ENCODE assay signal across 15 cellular contexts in the genomic region with DNA sequence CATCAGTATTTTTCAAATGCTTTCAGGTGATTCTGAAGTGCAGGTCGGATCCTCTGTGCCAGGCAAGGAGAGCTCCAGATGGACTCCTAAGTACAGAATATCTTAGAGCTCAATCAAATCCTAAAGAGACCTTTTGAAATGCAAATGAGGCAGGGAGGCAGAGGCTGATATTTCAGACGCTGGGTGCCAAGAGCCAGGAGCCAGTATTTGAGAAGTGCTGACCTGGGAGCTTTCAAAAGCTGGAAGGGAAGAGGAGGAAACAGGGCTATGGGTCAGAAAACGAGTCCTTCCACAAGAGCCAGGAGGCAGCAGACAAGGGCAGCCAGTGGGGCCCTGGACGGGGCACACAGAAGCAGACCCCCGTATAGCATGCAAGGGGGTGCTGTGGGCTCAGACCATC. TPM values are rescaled to one million over a fixed set of nuclear protein-coding genes. Genes with fewer than 3 reads are reported as not detected.
DNase-seq lines count a peak whose midpoint lies in the region; ATAC-seq and TF ChIP-seq lines count a peak whose summit lies in the region.
"Had no signal": no experiment of that assay in that cellular context is flagged by ENCODE, and none has a peak within 500 bp of the region (broad histone marks: within the 10 kb centered on the region; RNA-seq: fewer than 3 reads in every experiment).

No MANE protein-coding gene starts in this region.

- H3K4me3 Mint-ChIP-seq in memory B cell, result no peak overlapping the region
- H3K4me3 Mint-ChIP-seq: activated naive CD8-positive, alpha-beta T cell had no signal

- TF ChIP-seq POLR2A in heart left ventricle (IDR thresholded peaks at IDR 0.05) (no peak), vagina (IDR thresholded peaks at IDR 0.05) (no peak), gastrocnemius medialis (IDR thresholded peaks at IDR 0.05) (no peak)

- H3K9me3 ChIP-seq in heart left ventricle, result no peaks in the 10 kb centered on the region
- H3K9me3 ChIP-seq in vagina, result no peaks in the 10 kb centered on the region
- no peaks in the 10 kb centered on the region for H3K9me3 ChIP-seq in gastrocnemius medialis
- H3K9me3 ChIP-seq: SJCRH30 had no signal

- peak overlapping the region; percentile 68 for H3K27ac Mint-ChIP-seq in memory B cell
- H3K27ac Mint-ChIP-seq: activated naive CD8-positive, alpha-beta T cell had no signal

- no peaks in the 10 kb centered on the region for H3K4me1 Mint-ChIP-seq in memory B cell

- in situ Hi-C loops in gastrocnemius medialis (cut with MboI; ENCODE audit: low sequenced_read_pairs in 4 of 4), result no loop called here

- H3K36me3 Mint-ChIP-seq in memory B cell, result peaks cover 22% of the 10 kb centered on the region
- H3K36me3 Mint-ChIP-seq: activated naive CD8-positive, alpha-beta T cell had no signal

- H3K36me3 ChIP-seq in heart left ventricle (peaks cover 3 to 80% (median 50%) of the 10 kb centered on the region in 9 donors), vagina (peaks cover 0 to 31% of the 10 kb centered on the region in 2 donors), gastrocnemius medialis (peaks cover 0 to 4% of the 10 kb centered on the region in 2 donors)

- H3K9me3 Mint-ChIP-seq in memory B cell, result no peaks in the 10 kb centered on the region

- peaks cover 0 to 46% (median 22%) of the 10 kb centered on the region in 12 donors for H3K4me1 ChIP-seq in heart left ventricle
- H3K4me1 ChIP-seq in vagina, result peaks cover 24% of the 10 kb centered on the region
- peaks cover 0 to 7% of the 10 kb centered on the region in 2 donors for H3K4me1 ChIP-seq in gastrocnemius medialis

- WGBS in heart left ventricle, 4 donors, result 24 to 34% (median 28%) methylated on average over 5 of the region's 5 CpGs

- no peaks in the 10 kb centered on the region for H3K27me3 Mint-ChIP-seq in memory B cell
- H3K27me3 Mint-ChIP-seq: activated naive CD8-positive, alpha-beta T cell had no signal

- peak in 3 of 4 donors; percentile 12 to 41 (median 23) for ATAC-seq in heart left ventricle
- ATAC-seq in memory B cell (ENCODE audit: low read depth), result no peak
- ATAC-seq in gastrocnemius medialis, result no peak

- H3K4me3 ChIP-seq in heart left ventricle (no peak overlapping the region), vagina (no peak overlapping the region), gastrocnemius medialis (no peak overlapping the region)
- H3K4me3 ChIP-seq: SJCRH30 had no signal

- H3K27ac ChIP-seq in heart left ventricle (peak overlapping the region in 6 of 12 donors; percentile 13 to 48 (median 27)), VCaP (peak overlapping the region; percentile 47), vagina (peak overlapping the region; percentile 35), gastrocnemius medialis (no peak overlapping the region)
- H3K27ac ChIP-seq: SJCRH30 had no signal

- intact Hi-C loops in heart left ventricle (cut with DNase I), result loop anchor here in 3 of 10 donors (5.0 kb wide), 1 partner anchor 43 kb away; a partner anchor contains a TSS
- intact Hi-C loops in cardiac septum (cut with DNase I), result no loop called here
- intact Hi-C loops in vagina (cut with DNase I), result loop anchor here (10.0 kb wide), 1 partner anchor 45 kb away; a partner anchor contains a TSS
- intact Hi-C loops in gastrocnemius medialis (cut with DNase I; ENCODE audit: low total_unique reads), result no loop called here

- DNase-seq in heart left ventricle (no peak), cardiac septum (ENCODE audit: low spot score) (no peak), memory B cell (ENCODE audit: low spot score in 2 of 2) (no peak), vagina (ENCODE audit: extremely low spot score in 2 of 2) (no peak), AG08395 (ENCODE audit: low spot score) (no peak), gastrocnemius medialis (no peak)
- no peak for DNase-seq in activated CD4-positive, alpha-beta T cell treated with anti-CD3 and anti-CD28 coated beads for 4 hours
- DNase-seq: activated CD4-positive, alpha-beta T cell treated with anti-CD3 and anti-CD28 coated beads, Interleukin-2, amount 50 U/mL, for 4 hours; HCEC 1CT; SJCRH30; stimulated activated CD4-positive, alpha-beta T cell treated with anti-CD3 and anti-CD28 coated beads, Interleukin-4, amount 100 ng/mL, for 1 hour had no signal

- TF ChIP-seq CTCF in heart left ventricle (IDR thresholded peaks at IDR 0.05) (peak in 1 of 12 donors; percentile 8), VCaP (conservative IDR thresholded peaks at IDR 0.05) (no peak), vagina (IDR thresholded peaks at IDR 0.05) (no peak), gastrocnemius medialis (IDR thresholded peaks at IDR 0.05 in 4 of 5, conservative IDR thresholded peaks at IDR 0.05 in 1 of 5) (no peak)

- H3K27me3 ChIP-seq in heart left ventricle, result no peaks in the 10 kb centered on the region
- H3K27me3 ChIP-seq in vagina, result no peaks in the 10 kb centered on the region
- H3K27me3 ChIP-seq in gastrocnemius medialis, result no peaks in the 10 kb centered on the region
- H3K27me3 ChIP-seq: SJCRH30 had no signal

RNA-seq across cellular contexts. Expression of gene DSN1, which starts 46.1 kb away (rescaled TPM):
- total RNA-seq in heart left ventricle (1 to 10 TPM; 3.7 to 6.2 (median 4.9) TPM), cardiac septum (3.8 TPM), vagina (4.7 TPM), gastrocnemius medialis (1 to 10 TPM; 3.2 to 6.3 (median 5.2) TPM)
- 1 to 10 TPM; 3.2 to 7.0 TPM for polyA plus RNA-seq in heart left ventricle

RNA-seq across cellular contexts. Expression of gene TLDC2, which starts 56.3 kb away (rescaled TPM):
- total RNA-seq in heart left ventricle (not detected), cardiac septum (not detected), vagina (3.9 TPM), gastrocnemius medialis (not detected)
- polyA plus RNA-seq in heart left ventricle, result under 1 TPM in 1 of 2 donors, not detected in 1; 0.15 TPM
- total RNA-seq: osteoblast, temporal lobe had no signal

Comparison
In these comparisons a context has a peak if more than half of its experiments do, and no peak if none do; other contexts are left out.
1. ATAC-seq: peak in heart left ventricle (3 of 4); none in memory B cell (single experiment) and gastrocnemius medialis (0 of 2).
2. H3K27ac ChIP-seq: peak in VCaP (single experiment) and vagina (single experiment); none in gastrocnemius medialis (0 of 4).